8 cellular contexts compared by ENCODE assay signal in genomic region chr17:81916246-81917001, GRCh38. TPM values are rescaled to one million over a fixed set of nuclear protein-coding genes. Genes with fewer than 3 reads are reported as not detected.
DNase-seq lines count a peak whose midpoint lies in the region; ATAC-seq and TF ChIP-seq lines count a peak whose summit lies in the region.
"Not testable (repeated sequence)": the region's sequence is repeated elsewhere in the genome, so short reads cannot be mapped to it uniquely, and the experiment has no call there.

No MANE protein-coding gene starts in this region.

- peaks cover 0 to 36% (median 15%) of the 10 kb centered on the region in 4 donors for H3K4me1 Mint-ChIP-seq in CD4-positive, CD25-positive, alpha-beta regulatory T cell
- peaks cover 24% of the 10 kb centered on the region for H3K4me1 Mint-ChIP-seq in activated CD4-positive, alpha-beta memory T cell treated with anti-CD3 and anti-CD28 coated beads for 36 hours (ENCODE audit: low read depth)
- H3K4me1 Mint-ChIP-seq in central memory CD8-positive, alpha-beta T cell = peaks cover 28% of the 10 kb centered on the region
- peaks cover 17 to 29% of the 10 kb centered on the region in 2 donors for H3K4me1 Mint-ChIP-seq in natural killer cell treated with Interleukin-12 subunit alpha and Interleukin-12 subunit beta and Interleukin-15 and Interleukin-18, amount 100 ng/mL, for 72 hours (ENCODE audit: low read depth in 2 of 2)

- H3K27me3 ChIP-seq in CD4-positive, CD25-positive, alpha-beta regulatory T cell (ENCODE audit: control insufficient read depth, insufficient read depth, low read length); HL-60 (ENCODE audit: insufficient read depth, poor library complexity, severe bottlenecking); thoracic aorta (replicated peaks; ENCODE audit: insufficient read depth): not testable (repeated sequence)

- POLR2A ChIA-PET in OCI-LY7 (lab: Charles Lee) = interaction anchor here (1.0 to 1.6 kb wide), 4 partner anchors 9 to 47 kb away, joined by 4 to 8 read pairs (median 5); partner anchors contain the start of gene MAFG
- POLR2A ChIA-PET in activated CD4-positive, alpha-beta memory T cell treated with anti-CD3 and anti-CD28 coated beads for 36 hours (lab: Charles Lee) = interaction anchor here (0.9 to 1.5 kb wide), 4 partner anchors 8 to 114 kb away, joined by 3 to 7 read pairs (median 3); no protein-coding TSS in a partner anchor

- not testable (repeated sequence) for DNase-seq in CD4-positive, CD25-positive, alpha-beta regulatory T cell; HL-60 (ENCODE audit: low read depth in 1 of 2, low spot score in 1 of 2); OCI-LY7 (ENCODE audit: low spot score); central memory CD8-positive, alpha-beta T cell (ENCODE audit: low spot score in 2 of 2); natural killer cell treated with Interleukin-12 subunit alpha and Interleukin-12 subunit beta and Interleukin-15 and Interleukin-18, amount 100 ng/mL, for 72 hours (ENCODE audit: low spot score); thoracic aorta (ENCODE audit: low spot score)
- peak; percentile 48 for DNase-seq in activated CD4-positive, alpha-beta memory T cell treated with anti-CD3 and anti-CD28 coated beads for 36 hours
- DNase-seq in glomerular visceral epithelial cell (ENCODE audit: extremely low spot score) = peak; percentile 72

- CTCF ChIA-PET in OCI-LY7 (lab: Charles Lee; ENCODE audit: unreplicated experiment) = not testable (repeated sequence)
- CTCF ChIA-PET in activated CD4-positive, alpha-beta memory T cell treated with anti-CD3 and anti-CD28 coated beads for 36 hours (lab: Charles Lee) = interaction anchor here (1.5 to 1.9 kb wide), 3 partner anchors 43 to 104 kb away, joined by 4 to 8 read pairs (median 7); no protein-coding TSS in a partner anchor

- not testable (repeated sequence) for H3K36me3 Mint-ChIP-seq in CD4-positive, CD25-positive, alpha-beta regulatory T cell; natural killer cell treated with Interleukin-12 subunit alpha and Interleukin-12 subunit beta and Interleukin-15 and Interleukin-18, amount 100 ng/mL, for 72 hours
- H3K36me3 Mint-ChIP-seq in activated CD4-positive, alpha-beta memory T cell treated with anti-CD3 and anti-CD28 coated beads for 36 hours = peaks cover 30% of the 10 kb centered on the region
- peaks cover 32% of the 10 kb centered on the region for H3K36me3 Mint-ChIP-seq in central memory CD8-positive, alpha-beta T cell (ENCODE audit: insufficient read depth)

- H3K9me2 ChIP-seq in OCI-LY7 (ENCODE audit: insufficient read depth, low read length) = not testable (repeated sequence)

- ATAC-seq in CD4-positive, CD25-positive, alpha-beta regulatory T cell (ENCODE audit: low read depth in 2 of 2); central memory CD8-positive, alpha-beta T cell (replicated peaks; ENCODE audit: extremely low read depth, poor library complexity, severe bottlenecking); natural killer cell treated with Interleukin-12 subunit alpha and Interleukin-12 subunit beta and Interleukin-15 and Interleukin-18, amount 100 ng/mL, for 72 hours; thoracic aorta (ENCODE audit: insufficient number of reproducible peaks, low FRiP score, low read depth): not testable (repeated sequence)

- H3K36me3 ChIP-seq in CD4-positive, CD25-positive, alpha-beta regulatory T cell (ENCODE audit: control insufficient read depth, insufficient read depth, low read length) = peaks cover 36% of the 10 kb centered on the region
- peaks cover 64% of the 10 kb centered on the region for H3K36me3 ChIP-seq in OCI-LY7 (ENCODE audit: insufficient read depth, low read length)
- peaks cover 35% of the 10 kb centered on the region for H3K36me3 ChIP-seq in thoracic aorta

- intact Hi-C loops in OCI-LY7 (cut with micrococcal nuclease; ENCODE audit: unreplicated experiment); activated CD4-positive, alpha-beta memory T cell treated with anti-CD3 and anti-CD28 coated beads for 36 hours (cut with micrococcal nuclease): not testable (repeated sequence)

- not testable (repeated sequence) for H3K9me3 Mint-ChIP-seq in CD4-positive, CD25-positive, alpha-beta regulatory T cell; activated CD4-positive, alpha-beta memory T cell treated with anti-CD3 and anti-CD28 coated beads for 36 hours; central memory CD8-positive, alpha-beta T cell; natural killer cell treated with Interleukin-12 subunit alpha and Interleukin-12 subunit beta and Interleukin-15 and Interleukin-18, amount 100 ng/mL, for 72 hours

- peak overlapping the region; percentile 84 to 95 (median 91) for H3K4me3 Mint-ChIP-seq in CD4-positive, CD25-positive, alpha-beta regulatory T cell
- H3K4me3 Mint-ChIP-seq in activated CD4-positive, alpha-beta memory T cell treated with anti-CD3 and anti-CD28 coated beads for 36 hours = peak overlapping the region; percentile 85
- H3K4me3 Mint-ChIP-seq in central memory CD8-positive, alpha-beta T cell = peak overlapping the region; percentile 88
- H3K4me3 Mint-ChIP-seq in natural killer cell treated with Interleukin-12 subunit alpha and Interleukin-12 subunit beta and Interleukin-15 and Interleukin-18, amount 100 ng/mL, for 72 hours = peak overlapping the region; percentile 92

- H3K4me1 ChIP-seq in CD4-positive, CD25-positive, alpha-beta regulatory T cell (ENCODE audit: control insufficient read depth, insufficient read depth, low read length, poor library complexity, severe bottlenecking) = peaks cover 26% of the 10 kb centered on the region
- H3K4me1 ChIP-seq in OCI-LY7 (ENCODE audit: insufficient read depth, low read length, poor library complexity, severe bottlenecking) = peaks cover 29% of the 10 kb centered on the region
- H3K4me1 ChIP-seq in thoracic aorta (ENCODE audit: control insufficient read depth in 1 of 2, low read depth in 2 of 2) = peaks cover 16 to 21% of the 10 kb centered on the region in 2 donors

- not testable (repeated sequence) for H3K27me3 Mint-ChIP-seq in CD4-positive, CD25-positive, alpha-beta regulatory T cell; activated CD4-positive, alpha-beta memory T cell treated with anti-CD3 and anti-CD28 coated beads for 36 hours; central memory CD8-positive, alpha-beta T cell; natural killer cell treated with Interleukin-12 subunit alpha and Interleukin-12 subunit beta and Interleukin-15 and Interleukin-18, amount 100 ng/mL, for 72 hours

- H3K27ac Mint-ChIP-seq in CD4-positive, CD25-positive, alpha-beta regulatory T cell = peak overlapping the region; percentile 38 to 85 (median 59)
- peak overlapping the region; percentile 54 for H3K27ac Mint-ChIP-seq in activated CD4-positive, alpha-beta memory T cell treated with anti-CD3 and anti-CD28 coated beads for 36 hours
- not testable (repeated sequence) for H3K27ac Mint-ChIP-seq in central memory CD8-positive, alpha-beta T cell (ENCODE audit: low read depth)
- H3K27ac Mint-ChIP-seq in natural killer cell treated with Interleukin-12 subunit alpha and Interleukin-12 subunit beta and Interleukin-15 and Interleukin-18, amount 100 ng/mL, for 72 hours = peak overlapping the region; percentile 51 to 72

- peaks cover 13% of the 10 kb centered on the region for H3K79me2 ChIP-seq in OCI-LY7 (ENCODE audit: insufficient read depth, low read depth, low read length)

- H3K4me2 ChIP-seq in OCI-LY7 (ENCODE audit: low read length) = peak overlapping the region; percentile 93

- H2AFZ ChIP-seq in OCI-LY7 (ENCODE audit: low read length) = not testable (repeated sequence)

- H3K9me3 ChIP-seq in CD4-positive, CD25-positive, alpha-beta regulatory T cell (ENCODE audit: control insufficient read depth in 2 of 2, low read length in 2 of 2); OCI-LY7 (ENCODE audit: low read length); thoracic aorta: not testable (repeated sequence)

- H3K4me3 ChIP-seq in CD4-positive, CD25-positive, alpha-beta regulatory T cell (ENCODE audit: low read depth, low read length) = peak overlapping the region; percentile 82
- H3K4me3 ChIP-seq in HL-60 (replicated peaks; ENCODE audit: insufficient read depth, low read length) = peak overlapping the region; percentile 53
- H3K4me3 ChIP-seq in OCI-LY7 (ENCODE audit: low read depth, low read length, poor library complexity, severe bottlenecking) = peak overlapping the region; percentile 92
- H3K4me3 ChIP-seq in thoracic aorta = peak overlapping the region; percentile 92

- H4K20me1 ChIP-seq in OCI-LY7 (ENCODE audit: insufficient read depth, low read length) = not testable (repeated sequence)

- not testable (repeated sequence) for TF ChIP-seq CTCF in HL-60 (IDR thresholded peaks at IDR 0.05; ENCODE audit: insufficient read depth, low read length); OCI-LY7 (conservative IDR thresholded peaks at IDR 0.05; ENCODE audit: low read length); thoracic aorta (IDR thresholded peaks at IDR 0.05)

- not testable (repeated sequence) for BruUV-seq in OCI-LY7 (replicated peaks; lab: Mats Ljungman, UMichigan)

- H3K27ac ChIP-seq in CD4-positive, CD25-positive, alpha-beta regulatory T cell (ENCODE audit: insufficient read depth, low read length, poor library complexity, severe bottlenecking); OCI-LY7 (ENCODE audit: low read depth, low read length, poor library complexity, severe bottlenecking); thoracic aorta: not testable (repeated sequence)
- peak overlapping the region; percentile 51 for H3K27ac ChIP-seq in HL-60 (replicated peaks)

RNA-seq across cellular contexts. Expression of gene SIRT7, which starts 1.6 kb away (rescaled TPM):
- 78.1 TPM for total RNA-seq in CD4-positive, CD25-positive, alpha-beta regulatory T cell
- polyA plus RNA-seq in CD4-positive, CD25-positive, alpha-beta regulatory T cell = 10 to 100 TPM; 35.9 to 43.8 (median 41.7) TPM
- 43.3 and 49.1 TPM in 2 replicates for total RNA-seq in OCI-LY7 (2014; rRNA removed; shearing (Covaris generic))
- total RNA-seq in OCI-LY7 (2022) (57.6 and 69.3 TPM in 2 replicates), thoracic aorta (10 to 100 TPM; 15.8 to 41.3 TPM)
- 10 to 100 TPM; 32.0 to 33.1 TPM for total RNA-seq in activated CD4-positive, alpha-beta memory T cell treated with anti-CD3 and anti-CD28 coated beads for 36 hours
- total RNA-seq in natural killer cell treated with Interleukin-12 subunit alpha and Interleukin-12 subunit beta and Interleukin-15 and Interleukin-18, amount 100 ng/mL, for 72 hours = 10 to 100 TPM; 69.4 to 77.6 TPM

RNA-seq across cellular contexts. Expression of gene PCYT2, which starts 5.2 kb away (rescaled TPM):
- total RNA-seq in CD4-positive, CD25-positive, alpha-beta regulatory T cell = 28.6 TPM
- 10 to 100 TPM; 25.6 to 30.9 (median 26.8) TPM for polyA plus RNA-seq in CD4-positive, CD25-positive, alpha-beta regulatory T cell
- total RNA-seq in OCI-LY7 (2014; rRNA removed; shearing (Covaris generic)) = 70.1 and 70.4 TPM in 2 replicates
- 104 and 108 TPM in 2 replicates for total RNA-seq in OCI-LY7 (2022)
- 10 to 100 TPM; 28.8 to 29.7 TPM for total RNA-seq in activated CD4-positive, alpha-beta memory T cell treated with anti-CD3 and anti-CD28 coated beads for 36 hours
- total RNA-seq in natural killer cell treated with Interleukin-12 subunit alpha and Interleukin-12 subunit beta and Interleukin-15 and Interleukin-18, amount 100 ng/mL, for 72 hours = 10 to 100 TPM; 30.4 to 36.5 TPM
- total RNA-seq in thoracic aorta = 10 to 100 TPM; 13.6 to 81.9 TPM

RNA-seq across cellular contexts. Expression of gene MAFG, which starts 11.1 kb away (rescaled TPM):
- total RNA-seq in CD4-positive, CD25-positive, alpha-beta regulatory T cell = 14.3 TPM
- 1 to 10 TPM; 2.2 to 3.0 (median 2.6) TPM for polyA plus RNA-seq in CD4-positive, CD25-positive, alpha-beta regulatory T cell
- 16.9 and 22.7 TPM in 2 replicates for total RNA-seq in OCI-LY7 (2014; rRNA removed; shearing (Covaris generic))
- total RNA-seq in OCI-LY7 (2022) (30.1 and 33.6 TPM in 2 replicates), thoracic aorta (10 to 100 TPM; 29.8 to 32.1 TPM)
- total RNA-seq in activated CD4-positive, alpha-beta memory T cell treated with anti-CD3 and anti-CD28 coated beads for 36 hours = 10 to 100 TPM; 23.4 to 24.1 TPM
- total RNA-seq in natural killer cell treated with Interleukin-12 subunit alpha and Interleukin-12 subunit beta and Interleukin-15 and Interleukin-18, amount 100 ng/mL, for 72 hours = 10 to 100 TPM; 26.7 to 49.4 TPM

RNA-seq across cellular contexts. Expression of gene NPB, which starts 14.4 kb away (rescaled TPM):
- not detected for total RNA-seq in CD4-positive, CD25-positive, alpha-beta regulatory T cell
- under 1 TPM in 1 of 4 donors, not detected in 3; 0.10 TPM for polyA plus RNA-seq in CD4-positive, CD25-positive, alpha-beta regulatory T cell
- total RNA-seq in OCI-LY7 (2014; rRNA removed; shearing (Covaris generic)) = 3.2 and 3.9 TPM in 2 replicates
- total RNA-seq in OCI-LY7 (2022) (2.5 and 2.8 TPM in 2 replicates), thoracic aorta (1 to 10 TPM in 1 of 2 donors, under 1 TPM in 1; 0.35 to 2.6 TPM)
- total RNA-seq in activated CD4-positive, alpha-beta memory T cell treated with anti-CD3 and anti-CD28 coated beads for 36 hours = not detected
- total RNA-seq in natural killer cell treated with Interleukin-12 subunit alpha and Interleukin-12 subunit beta and Interleukin-15 and Interleukin-18, amount 100 ng/mL, for 72 hours = under 1 TPM; 0.17 to 0.50 TPM

RNA-seq across cellular contexts. Expression of gene PYCR1, which starts 20.7 kb away (rescaled TPM):
- 1.1 TPM for total RNA-seq in CD4-positive, CD25-positive, alpha-beta regulatory T cell
- 1 to 10 TPM in 2 of 4 donors, under 1 TPM in 2; 0.54 to 2.2 (median 1.1) TPM for polyA plus RNA-seq in CD4-positive, CD25-positive, alpha-beta regulatory T cell
- 211 and 239 TPM in 2 replicates for total RNA-seq in OCI-LY7 (2014; rRNA removed; shearing (Covaris generic))
- total RNA-seq in OCI-LY7 (2022) (165 and 173 TPM in 2 replicates), thoracic aorta (10 to 100 TPM; 14.4 to 15.0 TPM)
- 10 to 100 TPM; 88.9 to 89.8 TPM for total RNA-seq in activated CD4-positive, alpha-beta memory T cell treated with anti-CD3 and anti-CD28 coated beads for 36 hours
- total RNA-seq in natural killer cell treated with Interleukin-12 subunit alpha and Interleukin-12 subunit beta and Interleukin-15 and Interleukin-18, amount 100 ng/mL, for 72 hours = 10 to 100 TPM; 18.3 to 56.1 TPM
